Comparison of ENCODE assay signal across 26 cellular contexts in the genomic region with DNA sequence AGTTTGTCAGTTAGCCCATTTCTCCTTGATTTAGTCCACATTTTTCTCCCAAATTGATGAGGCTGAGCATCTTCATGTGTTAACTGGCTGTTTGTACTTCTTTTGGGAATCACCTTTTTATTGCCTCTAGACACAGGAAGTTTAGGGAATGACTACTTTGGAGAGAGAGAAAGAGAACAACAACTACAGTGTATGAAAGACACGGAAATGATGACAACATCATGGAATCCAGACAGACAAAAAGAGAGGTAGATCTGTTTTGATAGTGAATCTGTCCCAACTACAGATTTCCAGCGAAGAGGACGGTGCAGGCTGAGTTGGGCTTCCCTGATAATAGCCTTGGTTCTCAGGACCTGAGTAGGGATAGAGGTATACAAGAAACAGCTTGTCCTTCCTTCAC.
"Had no signal": no experiment of that assay in that cellular context is flagged by ENCODE, and none has a peak within 500 bp of the region (broad histone marks: within the 10 kb centered on the region; RNA-seq: fewer than 3 reads in every experiment).

No MANE protein-coding gene starts in this region.

- H3K4me3 ChIP-seq: esophagus squamous epithelium, lung, ovary, psoas muscle, sigmoid colon, stomach, thyroid gland, vagina had no signal

- H3K36me3 ChIP-seq: ovary had no signal

- H3K27me3 ChIP-seq: esophagus squamous epithelium, ovary, sigmoid colon, stomach, thyroid gland, vagina had no signal

- H3K27ac ChIP-seq: esophagus squamous epithelium, ovary, psoas muscle, sigmoid colon, stomach, thyroid gland, vagina had no signal

- H3K9me3 ChIP-seq: esophagus squamous epithelium, ovary, psoas muscle, stomach, thyroid gland, vagina had no signal

- DNase-seq: cortex of kidney; effector CD8-positive, alpha-beta T cell; endodermal cell; erythroblast; esophagus squamous epithelium; hypothalamus; immature natural killer cell; islet precursor cell; mesendoderm; naive thymus-derived CD8-positive, alpha-beta T cell; occipital lobe; ovary; posterior cingulate gyrus; psoas muscle; right cardiac atrium; sigmoid colon; stimulated activated CD4-positive, alpha-beta T cell treated with anti-CD3 and anti-CD28 coated beads, Interleukin-2, amount 100 ng/mL, for 24 hours; stimulated activated CD4-positive, alpha-beta T cell treated with anti-CD3 and anti-CD28 coated beads, Interleukin-4, amount 100 ng/mL, for 24 hours; stimulated activated naive CD4-positive, alpha-beta T cell treated with Interleukin-2 at 50 U/mL for 16 hours; stomach; thyroid gland had no signal

- H3K4me1 ChIP-seq: esophagus squamous epithelium, psoas muscle, sigmoid colon, thyroid gland, vagina had no signal

- FAIRE-seq: frontal cortex had no signal

- ATAC-seq: left lobe of liver; naive thymus-derived CD8-positive, alpha-beta T cell; psoas muscle; right cardiac atrium; stimulated activated effector memory CD8-positive, alpha-beta T cell treated with anti-CD3 and anti-CD28 coated beads, Interleukin-12 subunit alpha, Interleukin-12 subunit beta, amount 100 ng/mL, for 72 hours had no signal
